1 cellular context compared by ENCODE assay signal in the genomic region with DNA sequence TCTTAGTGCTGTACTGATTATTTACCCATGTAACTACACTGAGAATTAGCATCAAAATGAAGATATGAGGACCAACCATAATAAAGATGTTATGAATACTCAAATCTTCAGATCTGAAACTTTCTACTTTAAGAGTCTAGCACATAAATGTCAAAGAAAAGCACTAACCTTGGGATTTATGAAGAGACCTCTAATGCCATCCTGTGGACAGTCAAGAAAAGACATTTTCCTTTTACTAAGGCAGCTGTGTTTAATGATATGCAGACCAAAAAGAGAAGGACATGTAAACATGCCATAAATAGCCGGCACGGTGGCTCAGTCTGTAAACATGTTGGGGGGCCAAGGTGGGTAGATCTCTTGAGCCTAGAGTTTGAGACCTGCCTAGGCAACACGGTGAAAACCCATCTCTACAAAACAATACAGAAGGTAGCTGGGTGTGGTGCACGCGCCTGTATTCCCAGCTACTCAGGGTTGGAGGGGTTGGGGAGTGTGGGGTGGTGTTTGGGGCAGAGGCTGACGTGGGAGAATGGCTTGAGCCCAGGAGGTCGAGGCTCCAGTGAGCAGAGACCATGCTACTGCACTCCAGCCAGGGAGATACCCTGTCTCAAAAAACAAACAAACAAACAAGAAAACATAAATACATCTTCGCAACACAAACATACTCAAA.
TF ChIP-seq lines count a peak whose summit lies in the region.

No MANE protein-coding gene starts in this region.

TF ChIP-seq in H1, 55 proteins besides CTCF, POLR2A, EP300 and RAD21 (continued from another document):
- TF ChIP-seq, protein P1, sequence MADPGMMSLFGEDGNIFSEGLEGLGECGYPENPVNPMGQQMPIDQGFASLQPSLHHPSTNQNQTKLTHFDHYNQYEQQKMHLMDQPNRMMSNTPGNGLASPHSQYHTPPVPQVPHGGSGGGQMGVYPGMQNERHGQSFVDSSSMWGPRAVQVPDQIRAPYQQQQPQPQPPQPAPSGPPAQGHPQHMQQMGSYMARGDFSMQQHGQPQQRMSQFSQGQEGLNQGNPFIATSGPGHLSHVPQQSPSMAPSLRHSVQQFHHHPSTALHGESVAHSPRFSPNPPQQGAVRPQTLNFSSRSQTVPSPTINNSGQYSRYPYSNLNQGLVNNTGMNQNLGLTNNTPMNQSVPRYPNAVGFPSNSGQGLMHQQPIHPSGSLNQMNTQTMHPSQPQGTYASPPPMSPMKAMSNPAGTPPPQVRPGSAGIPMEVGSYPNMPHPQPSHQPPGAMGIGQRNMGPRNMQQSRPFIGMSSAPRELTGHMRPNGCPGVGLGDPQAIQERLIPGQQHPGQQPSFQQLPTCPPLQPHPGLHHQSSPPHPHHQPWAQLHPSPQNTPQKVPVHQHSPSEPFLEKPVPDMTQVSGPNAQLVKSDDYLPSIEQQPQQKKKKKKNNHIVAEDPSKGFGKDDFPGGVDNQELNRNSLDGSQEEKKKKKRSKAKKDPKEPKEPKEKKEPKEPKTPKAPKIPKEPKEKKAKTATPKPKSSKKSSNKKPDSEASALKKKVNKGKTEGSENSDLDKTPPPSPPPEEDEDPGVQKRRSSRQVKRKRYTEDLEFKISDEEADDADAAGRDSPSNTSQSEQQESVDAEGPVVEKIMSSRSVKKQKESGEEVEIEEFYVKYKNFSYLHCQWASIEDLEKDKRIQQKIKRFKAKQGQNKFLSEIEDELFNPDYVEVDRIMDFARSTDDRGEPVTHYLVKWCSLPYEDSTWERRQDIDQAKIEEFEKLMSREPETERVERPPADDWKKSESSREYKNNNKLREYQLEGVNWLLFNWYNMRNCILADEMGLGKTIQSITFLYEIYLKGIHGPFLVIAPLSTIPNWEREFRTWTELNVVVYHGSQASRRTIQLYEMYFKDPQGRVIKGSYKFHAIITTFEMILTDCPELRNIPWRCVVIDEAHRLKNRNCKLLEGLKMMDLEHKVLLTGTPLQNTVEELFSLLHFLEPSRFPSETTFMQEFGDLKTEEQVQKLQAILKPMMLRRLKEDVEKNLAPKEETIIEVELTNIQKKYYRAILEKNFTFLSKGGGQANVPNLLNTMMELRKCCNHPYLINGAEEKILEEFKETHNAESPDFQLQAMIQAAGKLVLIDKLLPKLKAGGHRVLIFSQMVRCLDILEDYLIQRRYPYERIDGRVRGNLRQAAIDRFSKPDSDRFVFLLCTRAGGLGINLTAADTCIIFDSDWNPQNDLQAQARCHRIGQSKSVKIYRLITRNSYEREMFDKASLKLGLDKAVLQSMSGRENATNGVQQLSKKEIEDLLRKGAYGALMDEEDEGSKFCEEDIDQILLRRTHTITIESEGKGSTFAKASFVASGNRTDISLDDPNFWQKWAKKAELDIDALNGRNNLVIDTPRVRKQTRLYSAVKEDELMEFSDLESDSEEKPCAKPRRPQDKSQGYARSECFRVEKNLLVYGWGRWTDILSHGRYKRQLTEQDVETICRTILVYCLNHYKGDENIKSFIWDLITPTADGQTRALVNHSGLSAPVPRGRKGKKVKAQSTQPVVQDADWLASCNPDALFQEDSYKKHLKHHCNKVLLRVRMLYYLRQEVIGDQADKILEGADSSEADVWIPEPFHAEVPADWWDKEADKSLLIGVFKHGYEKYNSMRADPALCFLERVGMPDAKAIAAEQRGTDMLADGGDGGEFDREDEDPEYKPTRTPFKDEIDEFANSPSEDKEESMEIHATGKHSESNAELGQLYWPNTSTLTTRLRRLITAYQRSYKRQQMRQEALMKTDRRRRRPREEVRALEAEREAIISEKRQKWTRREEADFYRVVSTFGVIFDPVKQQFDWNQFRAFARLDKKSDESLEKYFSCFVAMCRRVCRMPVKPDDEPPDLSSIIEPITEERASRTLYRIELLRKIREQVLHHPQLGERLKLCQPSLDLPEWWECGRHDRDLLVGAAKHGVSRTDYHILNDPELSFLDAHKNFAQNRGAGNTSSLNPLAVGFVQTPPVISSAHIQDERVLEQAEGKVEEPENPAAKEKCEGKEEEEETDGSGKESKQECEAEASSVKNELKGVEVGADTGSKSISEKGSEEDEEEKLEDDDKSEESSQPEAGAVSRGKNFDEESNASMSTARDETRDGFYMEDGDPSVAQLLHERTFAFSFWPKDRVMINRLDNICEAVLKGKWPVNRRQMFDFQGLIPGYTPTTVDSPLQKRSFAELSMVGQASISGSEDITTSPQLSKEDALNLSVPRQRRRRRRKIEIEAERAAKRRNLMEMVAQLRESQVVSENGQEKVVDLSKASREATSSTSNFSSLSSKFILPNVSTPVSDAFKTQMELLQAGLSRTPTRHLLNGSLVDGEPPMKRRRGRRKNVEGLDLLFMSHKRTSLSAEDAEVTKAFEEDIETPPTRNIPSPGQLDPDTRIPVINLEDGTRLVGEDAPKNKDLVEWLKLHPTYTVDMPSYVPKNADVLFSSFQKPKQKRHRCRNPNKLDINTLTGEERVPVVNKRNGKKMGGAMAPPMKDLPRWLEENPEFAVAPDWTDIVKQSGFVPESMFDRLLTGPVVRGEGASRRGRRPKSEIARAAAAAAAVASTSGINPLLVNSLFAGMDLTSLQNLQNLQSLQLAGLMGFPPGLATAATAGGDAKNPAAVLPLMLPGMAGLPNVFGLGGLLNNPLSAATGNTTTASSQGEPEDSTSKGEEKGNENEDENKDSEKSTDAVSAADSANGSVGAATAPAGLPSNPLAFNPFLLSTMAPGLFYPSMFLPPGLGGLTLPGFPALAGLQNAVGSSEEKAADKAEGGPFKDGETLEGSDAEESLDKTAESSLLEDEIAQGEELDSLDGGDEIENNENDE (IDR thresholded peaks at IDR 0.05; ENCODE audit: insufficient replicate concordance, low read length) = no peak
